In genomic region chr17:80259642-80260535, GRCh38 we compare ENCODE assay signal across 8 cellular contexts. TPM values are rescaled to one million over a fixed set of nuclear protein-coding genes. Genes with fewer than 3 reads are reported as not detected.
DNase-seq lines count a peak whose midpoint lies in the region; ATAC-seq, FAIRE-seq and TF ChIP-seq lines count a peak whose summit lies in the region.

No MANE protein-coding gene starts in this region.

- H4K20me1 ChIP-seq in HCT116 (ENCODE audit: insufficient read depth), result no peaks in the 10 kb centered on the region
- no peaks in the 10 kb centered on the region for H4K20me1 ChIP-seq in endothelial cell of umbilical vein (replicated peaks; ENCODE audit: control insufficient read depth, extremely low read depth, insufficient read depth, low read length)

- CTCF ChIA-PET in HCT116 (lab: Charles Lee) (no interaction called here), endothelial cell of umbilical vein (lab: Charles Lee) (interaction anchor here (1.7 kb wide), 1 partner anchor 65 kb away, joined by 6 read pairs; no protein-coding TSS in a partner anchor)

- dilution Hi-C loops in endothelial cell of umbilical vein (cut with MboI; ENCODE audit: extremely low pct_ligation_motif_present, low sequenced_read_pairs), result no loop called here

- no peak for FAIRE-seq in endothelial cell of umbilical vein (lab: Jason Lieb, UNC)

- RAD21 ChIA-PET in HCT116 (lab: Charles Lee; ENCODE audit: low non-redundant PET in 1 of 2, low total read pairs in 2 of 2, uncharacterized antibody in 2 of 2, unreplicated experiment in 2 of 2), result no interaction called here

- H3K4me3 ChIP-seq in HCT116 (replicated peaks in 1 of 2; ENCODE audit: low read depth in 1 of 2, low read length in 2 of 2), result peak overlapping the region; percentile 41 to 57
- H3K4me3 ChIP-seq in endothelial cell of umbilical vein (replicated peaks in 1 of 3; ENCODE audit: insufficient read depth in 1 of 3, low read depth in 1 of 3, low read length in 3 of 3), result peak overlapping the region in 2 of 3 experiments; percentile 26 to 34

- H2AFZ ChIP-seq in HCT116 (ENCODE audit: low read depth, low read length, poor library complexity, severe bottlenecking), result no peak overlapping the region
- H2AFZ ChIP-seq in endothelial cell of umbilical vein (ENCODE audit: low read depth, low read length), result peak overlapping the region; percentile 14

- POLR2A ChIA-PET in HCT116 (lab: Charles Lee), result no interaction called here
- POLR2A ChIA-PET in endothelial cell of umbilical vein (lab: Charles Lee), result no interaction called here

- H3K9ac ChIP-seq in HCT116 (ENCODE audit: low read length), result peak overlapping the region; percentile 67
- H3K9ac ChIP-seq in endothelial cell of umbilical vein (replicated peaks; ENCODE audit: extremely low read depth, insufficient read depth, low read length), result peak overlapping the region; percentile 55

- DNase-seq in D341Med (ENCODE audit: low spot score) (peak; percentile 96), HCT116 (ENCODE audit: low read depth, low spot score) (no peak), NCI-H526 (lab: John Stamatoyannopoulos, UW) (peak; percentile 8 to 83), endothelial cell of umbilical vein (ENCODE audit: low read depth, low spot score) (peak; percentile 66), middle frontal gyrus (ENCODE audit: extremely low spot score, low spot score) (peak; percentile 13)
- peak; percentile 82 for DNase-seq in activated CD8-positive, alpha-beta memory T cell treated with anti-CD3 and anti-CD28 coated beads, Interleukin-2, amount 50 U/mL, for 4 hours
- peak; percentile 72 for DNase-seq in stimulated activated CD8-positive, alpha-beta memory T cell treated with anti-CD3 and anti-CD28 coated beads, Interleukin-4, amount 100 ng/mL, for 24 hours (ENCODE audit: low read depth)

- BruUV-seq in HCT116 (replicated peaks; lab: Mats Ljungman, UMichigan) (no TSS peak), endothelial cell of umbilical vein (replicated peaks; lab: Mats Ljungman, UMichigan) (TSS peak; percentile 78)

- TF ChIP-seq RAD21 in HCT116 (IDR thresholded peaks at IDR 0.05; ENCODE audit: low read depth), result no peak

- H3K9me3 ChIP-seq in HCT116 (ENCODE audit: control insufficient read depth in 1 of 2, insufficient read depth in 1 of 2, low read depth in 1 of 2, low read length in 2 of 2) (no peaks in the 10 kb centered on the region), endothelial cell of umbilical vein (replicated peaks; ENCODE audit: control insufficient read depth, insufficient read depth, low read length) (no peaks in the 10 kb centered on the region)

- TF ChIP-seq CTCF in HCT116 (IDR thresholded peaks at IDR 0.05 in 2 of 3, conservative IDR thresholded peaks at IDR 0.05 in 1 of 3; ENCODE audit: borderline replicate concordance in 1 of 3, insufficient read depth in 1 of 3, low read depth in 2 of 3, low read length in 2 of 3) (no peak), endothelial cell of umbilical vein (IDR thresholded peaks at IDR 0.05; ENCODE audit: extremely low read depth in 1 of 2, insufficient read depth in 1 of 2, low read depth in 1 of 2, low read length in 2 of 2) (no peak)

- H3K79me2 ChIP-seq in HCT116 (ENCODE audit: insufficient read depth, low read length) (no peaks in the 10 kb centered on the region), endothelial cell of umbilical vein (ENCODE audit: control insufficient read depth, insufficient read depth, low read length) (peaks cover 22% of the 10 kb centered on the region)

- peak; percentile 11 for TF ChIP-seq POLR2A in HCT116 (IDR thresholded peaks at IDR 0.05; ENCODE audit: borderline replicate concordance, extremely low read depth, insufficient read depth, insufficient read length)
- peak; percentile 45 for TF ChIP-seq POLR2A in endothelial cell of umbilical vein (IDR thresholded peaks at IDR 0.05; ENCODE audit: low read depth, low read length)

- H3K27ac ChIP-seq in HCT116 (ENCODE audit: low read depth, low read length) (peak overlapping the region; percentile 84), endothelial cell of umbilical vein (ENCODE audit: insufficient read depth, low read depth, low read length) (peak overlapping the region; percentile 82)

- H3K27me3 ChIP-seq in HCT116 (ENCODE audit: insufficient read depth, low read length) (no peaks in the 10 kb centered on the region), endothelial cell of umbilical vein (ENCODE audit: control insufficient read depth in 2 of 2, insufficient read depth in 2 of 2, low read length in 2 of 2) (no peaks in the 10 kb centered on the region)

- H3K4me2 ChIP-seq in HCT116 (ENCODE audit: low read length) (peak overlapping the region; percentile 86), endothelial cell of umbilical vein (ENCODE audit: insufficient read depth, low read length) (peak overlapping the region; percentile 26)

- no peaks in the 10 kb centered on the region for H3K9me2 ChIP-seq in HCT116 (ENCODE audit: insufficient read depth)

- ATAC-seq in HCT116 (peak; percentile 81), GM21786 (IDR thresholded peaks at IDR 0.05; ENCODE audit: unreplicated experiment) (no peak)

- H3K9me1 ChIP-seq in endothelial cell of umbilical vein (replicated peaks; ENCODE audit: control insufficient read depth, extremely low read depth, insufficient read depth, low read length), result no peaks in the 10 kb centered on the region

- intact Hi-C loops in HCT116 (cut with micrococcal nuclease), result no loop called here
- intact Hi-C loops in endothelial cell of umbilical vein (cut with micrococcal nuclease), result loop anchor here (1.0 to 5.0 kb wide), 3 partner anchors 40 to 113 kb away; partner anchors contain the start of genes EIF4A3, SGSH and SLC26A11

- H3K36me3 ChIP-seq in HCT116 (ENCODE audit: control insufficient read depth in 1 of 2, insufficient read depth in 2 of 2, low read length in 2 of 2) (no peaks in the 10 kb centered on the region), endothelial cell of umbilical vein (ENCODE audit: control insufficient read depth in 2 of 2, extremely low read depth in 1 of 2, insufficient read depth in 2 of 2, low read length in 2 of 2) (no peaks in the 10 kb centered on the region)

- peaks cover 37 to 62% of the 10 kb centered on the region in 2 experiments for H3K4me1 ChIP-seq in HCT116 (ENCODE audit: control insufficient read depth in 1 of 2, insufficient read depth in 2 of 2, low read length in 2 of 2)
- peaks cover 39% of the 10 kb centered on the region for H3K4me1 ChIP-seq in endothelial cell of umbilical vein (ENCODE audit: control insufficient read depth, extremely low read depth, insufficient read depth, low read length)

TF ChIP-seq in HCT116, 20 proteins besides CTCF, POLR2A, EP300 and RAD21 (continues in another document):
- TF ChIP-seq SIN3A (IDR thresholded peaks at IDR 0.05; ENCODE audit: low read depth) (peak; percentile 50; the same call in 1 of the 2 replicates), MAX (IDR thresholded peaks at IDR 0.05) (peak; percentile 64), SP1 (IDR thresholded peaks at IDR 0.05; ENCODE audit: low read depth) (no peak), ZFX (IDR thresholded peaks at IDR 0.05) (peak; percentile 30; the same call in 1 of the 2 replicates)

TF ChIP-seq in endothelial cell of umbilical vein, 7 proteins besides CTCF, POLR2A, EP300 and RAD21 (continues in another document):
- TF ChIP-seq MYC (IDR thresholded peaks at IDR 0.05; ENCODE audit: low read depth, low read length) (no peak), POLR2AphosphoS5 (IDR thresholded peaks at IDR 0.05; ENCODE audit: insufficient read depth, low read depth, low read length) (no peak), EZH2 (IDR thresholded peaks at IDR 0.05; ENCODE audit: borderline replicate concordance, low read depth, low read length, severe bottlenecking) (no peak), MAX (IDR thresholded peaks at IDR 0.05; ENCODE audit: insufficient read depth, insufficient read length) (no peak), JUN (IDR thresholded peaks at IDR 0.05; ENCODE audit: borderline replicate concordance, insufficient read depth, insufficient read length, low read depth) (no peak), GATA2 (IDR thresholded peaks at IDR 0.05; ENCODE audit: insufficient read depth, insufficient read length, low read depth, low read length) (no peak)

RNA-seq across cellular contexts. Expression of gene RNF213, which starts 0.8 kb away (rescaled TPM):
- total RNA-seq in HCT116 (2021; ENCODE audit: unreplicated experiment), result 44.5 TPM
- polyA plus RNA-seq in HCT116 (2012), result 36.6 and 38.0 TPM in 2 replicates
- 108 and 116 TPM in 2 replicates for total RNA-seq in endothelial cell of umbilical vein
- 36.5 and 39.0 TPM in 2 replicates for polyA plus RNA-seq in endothelial cell of umbilical vein
- polyA plus RNA-seq in endothelial cell of umbilical vein (2011; cell fraction: cytosol; rRNA removed), result 38.6 and 44.0 TPM in 2 replicates
- polyA plus RNA-seq in endothelial cell of umbilical vein (2011; cell fraction: nucleus; rRNA removed), result 239 and 243 TPM in 2 replicates
- polyA plus RNA-seq in endothelial cell of umbilical vein (2012), result 73.5 and 80.8 TPM in 2 replicates
- polyA minus RNA-seq in endothelial cell of umbilical vein, result 297 and 299 TPM in 2 replicates
- 44.0 TPM for polyA minus RNA-seq in endothelial cell of umbilical vein (2011; cell fraction: cytosol; rRNA and poly(A)+ RNA removed)
- polyA minus RNA-seq in endothelial cell of umbilical vein (2011; cell fraction: nucleus; rRNA and poly(A)+ RNA removed), result 238 and 267 TPM in 2 replicates

RNA-seq across cellular contexts. Expression of gene SLC26A11, which starts 39.7 kb away (rescaled TPM):
- total RNA-seq in HCT116 (2021; ENCODE audit: unreplicated experiment) (17.7 TPM), endothelial cell of umbilical vein (21.2 and 25.2 TPM in 2 replicates)
- 11.2 and 13.1 TPM in 2 replicates for polyA plus RNA-seq in HCT116 (2012)
- 33.0 and 36.7 TPM in 2 replicates for polyA plus RNA-seq in endothelial cell of umbilical vein
- polyA plus RNA-seq in endothelial cell of umbilical vein (2011; cell fraction: cytosol; rRNA removed), result 12.7 and 17.7 TPM in 2 replicates
- 64.4 and 75.1 TPM in 2 replicates for polyA plus RNA-seq in endothelial cell of umbilical vein (2011; cell fraction: nucleus; rRNA removed)
- polyA plus RNA-seq in endothelial cell of umbilical vein (2012), result 11.8 and 16.0 TPM in 2 replicates
- polyA minus RNA-seq in endothelial cell of umbilical vein, result 14.8 and 24.1 TPM in 2 replicates
- polyA minus RNA-seq in endothelial cell of umbilical vein (2011; cell fraction: cytosol; rRNA and poly(A)+ RNA removed), result 5.6 TPM
- 21.7 and 40.3 TPM in 2 replicates for polyA minus RNA-seq in endothelial cell of umbilical vein (2011; cell fraction: nucleus; rRNA and poly(A)+ RNA removed)

RNA-seq across cellular contexts. Expression of gene SGSH, which starts 39.8 kb away (rescaled TPM):
- 34.4 TPM for total RNA-seq in HCT116 (2021; ENCODE audit: unreplicated experiment)
- 25.6 and 29.3 TPM in 2 replicates for polyA plus RNA-seq in HCT116 (2012)
- total RNA-seq in endothelial cell of umbilical vein, result 66.0 and 81.4 TPM in 2 replicates
- polyA plus RNA-seq in endothelial cell of umbilical vein, result 191 and 217 TPM in 2 replicates
- polyA plus RNA-seq in endothelial cell of umbilical vein (2011; cell fraction: cytosol; rRNA removed), result 81.2 and 86.7 TPM in 2 replicates
- polyA plus RNA-seq in endothelial cell of umbilical vein (2011; cell fraction: nucleus; rRNA removed), result 227 and 262 TPM in 2 replicates
- 56.2 and 64.9 TPM in 2 replicates for polyA plus RNA-seq in endothelial cell of umbilical vein (2012)
- 80.6 and 89.8 TPM in 2 replicates for polyA minus RNA-seq in endothelial cell of umbilical vein
- polyA minus RNA-seq in endothelial cell of umbilical vein (2011; cell fraction: cytosol; rRNA and poly(A)+ RNA removed), result 9.4 TPM
- 31.6 and 51.6 TPM in 2 replicates for polyA minus RNA-seq in endothelial cell of umbilical vein (2011; cell fraction: nucleus; rRNA and poly(A)+ RNA removed)
